13 cellular contexts compared by ENCODE assay signal in the genomic region with DNA sequence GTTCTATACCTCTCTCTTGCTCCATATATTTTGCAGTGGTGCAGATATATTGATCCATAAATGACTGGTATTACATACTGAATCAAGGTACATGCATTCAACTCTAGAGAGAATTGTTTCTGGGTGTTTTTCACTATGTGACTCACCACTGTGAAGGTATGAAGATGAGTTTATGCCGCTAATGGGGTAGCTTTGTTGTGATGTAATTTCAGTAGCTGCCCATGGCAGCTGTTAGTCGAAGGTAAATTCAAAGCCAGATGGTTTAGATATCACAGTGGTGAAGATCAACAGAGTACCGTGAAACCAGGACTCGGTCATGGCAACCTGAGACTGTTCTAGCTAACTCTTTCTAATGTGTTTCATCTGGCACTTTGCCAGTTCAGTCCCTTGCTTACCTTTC. TPM values are rescaled to one million over a fixed set of nuclear protein-coding genes. Genes with fewer than 3 reads are reported as not detected.
A peak's percentile ranks its signal among the peaks of the same experiment; 100 is the strongest.
DNase-seq lines count a peak whose midpoint lies in the region; ATAC-seq and TF ChIP-seq lines count a peak whose summit lies in the region.
"Had no signal": no experiment of that assay in that cellular context is flagged by ENCODE, and none has a peak within 500 bp of the region (broad histone marks: within the 10 kb centered on the region; RNA-seq: fewer than 3 reads in every experiment).

No MANE protein-coding gene starts in this region.

- 87% methylated on average over 4 of the region's 4 CpGs for WGBS in suprapubic skin

- H3K9me3 ChIP-seq in suprapubic skin = no peaks in the 10 kb centered on the region
- H3K9me3 ChIP-seq: ascending aorta, tibial artery had no signal

- in situ Hi-C loops in astrocyte of the spinal cord (cut with HindIII; ENCODE audit: low sequenced_read_pairs) = no loop called here

- peak; percentile 81 for ATAC-seq in GM19035 (IDR thresholded peaks at IDR 0.05; ENCODE audit: unreplicated experiment)
- ATAC-seq in HG03060 (IDR thresholded peaks at IDR 0.05; ENCODE audit: low read depth, unreplicated experiment) = peak; percentile 77
- ATAC-seq in HG02678 (IDR thresholded peaks at IDR 0.05; ENCODE audit: unreplicated experiment) = no peak

- no peak for TF ChIP-seq EP300 in suprapubic skin (IDR thresholded peaks at IDR 0.05)

- H3K4me1 ChIP-seq in suprapubic skin = peaks cover 23% of the 10 kb centered on the region
- H3K4me1 ChIP-seq: ascending aorta had no signal

- no peak overlapping the region for H3K27ac ChIP-seq in suprapubic skin
- H3K27ac ChIP-seq: 22Rv1, ascending aorta, tibial artery had no signal

- H3K36me3 ChIP-seq in suprapubic skin = no peaks in the 10 kb centered on the region
- H3K36me3 ChIP-seq: ascending aorta, tibial artery had no signal

- no peaks in the 10 kb centered on the region for H3K27me3 ChIP-seq in suprapubic skin
- H3K27me3 ChIP-seq: ascending aorta, tibial artery had no signal

- no peak overlapping the region for H3K4me3 ChIP-seq in astrocyte of the spinal cord (ENCODE audit: low read depth, low read length)
- H3K4me3 ChIP-seq in suprapubic skin = no peak overlapping the region
- H3K4me3 ChIP-seq: ascending aorta, tibial artery had no signal

- peak; percentile 54 for DNase-seq in NCI-H2107 treated with DMSO at 0.1 percent for 48 hours (lab: John Stamatoyannopoulos, UW; ENCODE audit: unreplicated experiment)
- DNase-seq in NCI-H2107 (lab: John Stamatoyannopoulos, UW) = no peak
- peak; percentile 24 for DNase-seq in astrocyte of the spinal cord (ENCODE audit: low read depth, low spot score)
- no peak for DNase-seq in suprapubic skin (ENCODE audit: low spot score in 2 of 2)
- DNase-seq in NCI-H2029 treated with DMSO at 0.1 percent for 48 hours (lab: John Stamatoyannopoulos, UW) = no peak
- DNase-seq: DMS79 treated with DMSO at 0.1 percent for 48 hours, NCI-H1417, tibial artery had no signal

- TF ChIP-seq CTCF in astrocyte of the spinal cord (IDR thresholded peaks at IDR 0.05; ENCODE audit: low read depth, low read length) (no peak), suprapubic skin (IDR thresholded peaks at IDR 0.05) (no peak)

- no peak for TF ChIP-seq POLR2A in suprapubic skin (IDR thresholded peaks at IDR 0.05)

RNA-seq across cellular contexts. Expression of gene PKP4, which starts 50.4 kb away (rescaled TPM):
- 100 to 1,000 TPM in 2 of 4 donors, 10 to 100 TPM in 2; 64.1 to 152 (median 90.2) TPM for total RNA-seq in suprapubic skin

RNA-seq across cellular contexts. Expression of gene CCDC148, which starts 50.6 kb away (rescaled TPM):
- under 1 TPM in 3 of 4 donors, not detected in 1; 0.29 to 0.72 (median 0.42) TPM for total RNA-seq in suprapubic skin
- total RNA-seq: ascending aorta had no signal

Comparison
In these comparisons a context has a peak if more than half of its experiments do, and no peak if none do; other contexts are left out.
1. DNase-seq: peak in NCI-H2107 treated with DMSO at 0.1 percent for 48 hours (single experiment) and astrocyte of the spinal cord (single experiment); none in NCI-H2107 (single experiment), suprapubic skin (0 of 2) and NCI-H2029 treated with DMSO at 0.1 percent for 48 hours (single experiment).